In the genomic region with DNA sequence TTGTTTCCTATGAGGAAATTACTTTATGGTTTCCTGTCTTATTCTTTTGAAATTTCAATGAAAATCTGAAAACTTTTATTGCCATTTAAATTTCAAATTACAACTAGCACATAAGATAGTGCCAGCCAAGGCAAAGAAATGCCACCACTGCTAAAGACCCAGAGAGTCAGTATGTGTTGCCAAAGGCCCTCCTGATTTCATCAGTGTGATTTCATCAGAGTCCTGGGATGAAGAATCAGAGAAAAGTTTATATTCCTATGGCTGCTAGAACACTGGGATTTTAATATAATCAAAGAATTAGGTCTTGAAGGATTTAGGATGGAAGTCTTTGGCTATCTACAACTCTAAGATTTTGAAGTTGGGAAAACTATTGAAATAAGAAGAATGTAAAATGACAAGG, we compare ENCODE assay signal across 26 cellular contexts.
"Had no signal": no experiment of that assay in that cellular context is flagged by ENCODE, and none has a peak within 500 bp of the region (broad histone marks: within the 10 kb centered on the region; RNA-seq: fewer than 3 reads in every experiment).

No MANE protein-coding gene starts in this region.

- H3K27ac ChIP-seq: colonic mucosa, epithelial cell of prostate, foreskin keratinocyte, lower lobe of right lung, thoracic aorta, upper lobe of right lung had no signal

- H3K9me3 Mint-ChIP-seq: activated B cell treated with CpG ODN at 0.5 μM for 24 hours; activated CD4-positive, alpha-beta T cell treated with anti-CD3 and anti-CD28 coated beads, Interleukin-2, amount 10 ng/mL, durations not matched to agents 24 days and 14 days; activated CD8-positive, alpha-beta T cell treated with anti-CD3 and anti-CD28 coated beads for 36 hours; activated naive CD8-positive, alpha-beta T cell treated with anti-CD3 and anti-CD28 coated beads, Interleukin-2, amount 10 ng/mL, durations not matched to agents 7 days and 5 days; activated T-cell treated with anti-CD3 and anti-CD28 coated beads, Interleukin-2, amount 50 U/mL, for 24 hours; activated T-helper 2 cell treated with anti-CD3 and anti-CD28 coated beads, Interferon-gamma antibody, Interleukin-2, Interleukin-4, amounts not matched to agents 10 μg/mL and 5 μg/mL and 100 μg/mL, durations not matched to agents 14 hours and 24 hours and 36 hours; central memory CD8-positive, alpha-beta T cell; T-cell had no signal

- H3K36me3 ChIP-seq: colonic mucosa, lower lobe of right lung, thoracic aorta, upper lobe of right lung had no signal

- H3K4me3 Mint-ChIP-seq: activated B cell treated with CpG ODN at 0.5 μM for 24 hours; activated CD4-positive, alpha-beta T cell treated with anti-CD3 and anti-CD28 coated beads, Interleukin-2, amount 10 ng/mL, durations not matched to agents 24 days and 14 days; activated CD8-positive, alpha-beta T cell treated with anti-CD3 and anti-CD28 coated beads for 36 hours; activated naive CD8-positive, alpha-beta T cell treated with anti-CD3 and anti-CD28 coated beads, Interleukin-2, amount 10 ng/mL, durations not matched to agents 7 days and 5 days; activated T-cell treated with anti-CD3 and anti-CD28 coated beads, Interleukin-2, amount 50 U/mL, for 24 hours; brain; central memory CD8-positive, alpha-beta T cell; endodermal cell; natural killer cell treated with Interleukin-12 subunit alpha and Interleukin-12 subunit beta and Interleukin-15 and Interleukin-18, amount 100 ng/mL, for 72 hours; T-cell had no signal

- ATAC-seq: activated CD8-positive, alpha-beta T cell treated with anti-CD3 and anti-CD28 coated beads for 36 hours; foreskin keratinocyte; lower lobe of right lung; natural killer cell treated with Interleukin-12 subunit alpha and Interleukin-12 subunit beta and Interleukin-15 and Interleukin-18, amount 100 ng/mL, for 72 hours; T-cell; upper lobe of right lung had no signal

- H3K9me3 ChIP-seq: colonic mucosa, lower lobe of right lung, SK-N-SH, thoracic aorta, upper lobe of right lung had no signal

- H3K4me3 ChIP-seq: colonic mucosa, lower lobe of right lung, thoracic aorta, upper lobe of right lung had no signal

- H3K4me1 ChIP-seq: colonic mucosa, foreskin keratinocyte, lower lobe of right lung, upper lobe of right lung had no signal

- DNase-seq: activated B cell treated with CpG ODN at 0.5 μM for 24 hours; activated CD4-positive, alpha-beta T cell treated with anti-CD3 and anti-CD28 coated beads, Interleukin-2, amount 10 ng/mL, durations not matched to agents 24 days and 14 days; activated CD8-positive, alpha-beta T cell treated with anti-CD3 and anti-CD28 coated beads for 36 hours; activated naive CD4-positive, alpha-beta T cell treated with Interleukin-2 at 50 U/mL for 16 hours; activated naive CD8-positive, alpha-beta T cell treated with anti-CD3 and anti-CD28 coated beads, Interleukin-2, amount 10 ng/mL, durations not matched to agents 7 days and 5 days; activated T-cell treated with anti-CD3 and anti-CD28 coated beads, Interleukin-2, amount 50 U/mL, for 24 hours; anterior cingulate cortex; colonic mucosa; endodermal cell; foreskin keratinocyte; hippocampal formation; islet precursor cell; lower lobe of right lung; nucleus accumbens; retina; SK-N-SH; stimulated activated CD4-positive, alpha-beta T cell treated with anti-CD3 and anti-CD28 coated beads, Interleukin-15, amount 100 ng/mL, for 24 hours; stimulated activated CD4-positive, alpha-beta T cell treated with anti-CD3 and anti-CD28 coated beads, Interleukin-2, amount 100 ng/mL, for 48 hours; T-cell; upper lobe of right lung had no signal

- H3K4me2 ChIP-seq: SK-N-SH had no signal

- H3K9ac ChIP-seq: SK-N-SH had no signal

- H3K4me1 Mint-ChIP-seq: activated CD4-positive, alpha-beta T cell treated with anti-CD3 and anti-CD28 coated beads, Interleukin-2, amount 10 ng/mL, durations not matched to agents 24 days and 14 days; activated naive CD8-positive, alpha-beta T cell treated with anti-CD3 and anti-CD28 coated beads, Interleukin-2, amount 10 ng/mL, durations not matched to agents 7 days and 5 days; brain; central memory CD8-positive, alpha-beta T cell; endodermal cell; T-cell had no signal

- H3K36me3 Mint-ChIP-seq: activated naive CD8-positive, alpha-beta T cell treated with anti-CD3 and anti-CD28 coated beads, Interleukin-2, amount 10 ng/mL, durations not matched to agents 7 days and 5 days; brain; natural killer cell treated with Interleukin-12 subunit alpha and Interleukin-12 subunit beta and Interleukin-15 and Interleukin-18, amount 100 ng/mL, for 72 hours; T-cell had no signal

- H3K27me3 ChIP-seq: colonic mucosa, foreskin keratinocyte, upper lobe of right lung had no signal

- H3K27me3 Mint-ChIP-seq: activated B cell treated with CpG ODN at 0.5 μM for 24 hours; activated CD4-positive, alpha-beta T cell treated with anti-CD3 and anti-CD28 coated beads, Interleukin-2, amount 10 ng/mL, durations not matched to agents 24 days and 14 days; activated CD8-positive, alpha-beta T cell treated with anti-CD3 and anti-CD28 coated beads for 36 hours; activated T-cell treated with anti-CD3 and anti-CD28 coated beads, Interleukin-2, amount 50 U/mL, for 24 hours; brain; central memory CD8-positive, alpha-beta T cell; natural killer cell treated with Interleukin-12 subunit alpha and Interleukin-12 subunit beta and Interleukin-15 and Interleukin-18, amount 100 ng/mL, for 72 hours had no signal

- H3K27ac Mint-ChIP-seq: activated B cell treated with CpG ODN at 0.5 μM for 24 hours; activated CD4-positive, alpha-beta T cell treated with anti-CD3 and anti-CD28 coated beads, Interleukin-2, amount 10 ng/mL, durations not matched to agents 24 days and 14 days; activated CD8-positive, alpha-beta T cell treated with anti-CD3 and anti-CD28 coated beads for 36 hours; activated naive CD8-positive, alpha-beta T cell treated with anti-CD3 and anti-CD28 coated beads, Interleukin-2, amount 10 ng/mL, durations not matched to agents 7 days and 5 days; activated T-cell treated with anti-CD3 and anti-CD28 coated beads, Interleukin-2, amount 50 U/mL, for 24 hours; activated T-helper 2 cell treated with anti-CD3 and anti-CD28 coated beads, Interferon-gamma antibody, Interleukin-2, Interleukin-4, amounts not matched to agents 10 μg/mL and 5 μg/mL and 100 μg/mL, durations not matched to agents 14 hours and 24 hours and 36 hours; brain; endodermal cell; natural killer cell treated with Interleukin-12 subunit alpha and Interleukin-12 subunit beta and Interleukin-15 and Interleukin-18, amount 100 ng/mL, for 72 hours; T-cell had no signal
